ENCODE assay signal across 28 cellular contexts in the genomic region with DNA sequence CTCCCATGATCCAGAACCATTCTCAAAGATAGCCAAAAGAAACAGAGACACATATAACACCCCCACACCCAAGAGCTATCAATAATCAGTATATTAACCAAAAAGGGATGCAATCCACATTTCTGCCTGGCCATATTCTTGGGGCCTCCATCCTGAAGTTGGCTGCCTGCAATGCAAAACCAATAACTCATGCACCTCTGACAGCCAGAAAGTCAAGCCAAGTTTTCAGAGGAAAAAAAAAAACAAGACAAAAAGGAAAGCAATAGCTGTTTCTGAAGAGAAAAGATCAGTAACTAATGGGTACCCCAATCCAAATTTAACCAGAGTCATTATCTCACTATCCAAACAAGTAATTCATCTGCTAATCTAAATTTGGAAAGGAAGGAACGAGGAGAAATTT.
"Had no signal": no experiment of that assay in that cellular context is flagged by ENCODE, and none has a peak within 500 bp of the region (broad histone marks: within the 10 kb centered on the region; RNA-seq: fewer than 3 reads in every experiment).

No MANE protein-coding gene starts in this region.

- H3K9me3 Mint-ChIP-seq: stimulated activated effector memory CD8-positive, alpha-beta T cell treated with anti-CD3 and anti-CD28 coated beads, Interleukin-12 subunit alpha, Interleukin-12 subunit beta, amount 100 ng/mL, for 72 hours; stimulated activated memory B cell treated with anti-CD40 and anti-IgM and Interleukin-4, amounts not matched to agents 10 μg/mL and 1 μg/mL and 100 μg/mL, for 72 hours; stimulated activated naive B cell treated with anti-CD40 and anti-IgM and Interleukin-4, amounts not matched to agents 10 μg/mL and 1 μg/mL and 100 μg/mL, for 72 hours; stimulated activated naive CD8-positive, alpha-beta T cell treated with anti-CD3 and anti-CD28 coated beads, Interleukin-15, Interleukin-2, amounts not matched to agents 100 ng/mL and 50 ng/mL, for 24 hours had no signal

- ATAC-seq: stimulated activated effector memory CD8-positive, alpha-beta T cell treated with anti-CD3 and anti-CD28 coated beads, Interleukin-12 subunit alpha, Interleukin-12 subunit beta, amount 100 ng/mL, for 72 hours; stimulated activated memory B cell treated with anti-CD40 and anti-IgM and Interleukin-4, amounts not matched to agents 10 μg/mL and 1 μg/mL and 100 μg/mL, for 72 hours; stimulated activated naive B cell treated with anti-CD40 and anti-IgM and Interleukin-4, amounts not matched to agents 10 μg/mL and 1 μg/mL and 100 μg/mL, for 72 hours; stimulated activated naive CD8-positive, alpha-beta T cell treated with anti-CD3 and anti-CD28 coated beads, Interleukin-15, amount 100 ng/mL, for 72 hours; stimulated activated naive CD8-positive, alpha-beta T cell treated with anti-CD3 and anti-CD28 coated beads, Interleukin-15, Interleukin-2, amounts not matched to agents 100 U/mL and 50 U/mL, for 24 hours; upper lobe of right lung had no signal

- H3K4me3 ChIP-seq: stomach, suprapubic skin, testis, thoracic aorta, thyroid gland, tibial artery, tibial nerve, transverse colon, upper lobe of left lung, upper lobe of right lung, uterus, vagina had no signal

- H3K36me3 Mint-ChIP-seq: stimulated activated effector memory CD8-positive, alpha-beta T cell treated with anti-CD3 and anti-CD28 coated beads, Interleukin-12 subunit alpha, Interleukin-12 subunit beta, amount 100 ng/mL, for 72 hours; stimulated activated memory B cell treated with anti-CD40 and anti-IgM and Interleukin-4, amounts not matched to agents 10 μg/mL and 1 μg/mL and 100 μg/mL, for 72 hours; stimulated activated naive B cell treated with anti-CD40 and anti-IgM and Interleukin-4, amounts not matched to agents 10 μg/mL and 1 μg/mL and 100 μg/mL, for 72 hours; type B pancreatic cell had no signal

- H3K4me1 Mint-ChIP-seq: stimulated activated effector memory CD8-positive, alpha-beta T cell treated with anti-CD3 and anti-CD28 coated beads, Interleukin-12 subunit alpha, Interleukin-12 subunit beta, amount 100 ng/mL, for 72 hours; stimulated activated memory B cell treated with anti-CD40 and anti-IgM and Interleukin-4, amounts not matched to agents 10 μg/mL and 1 μg/mL and 100 μg/mL, for 72 hours; stimulated activated naive B cell treated with anti-CD40 and anti-IgM and Interleukin-4, amounts not matched to agents 10 μg/mL and 1 μg/mL and 100 μg/mL, for 72 hours; stimulated activated naive CD8-positive, alpha-beta T cell treated with anti-CD3 and anti-CD28 coated beads, Interleukin-15, amount 100 ng/mL, for 72 hours had no signal

- H3K27me3 Mint-ChIP-seq: stimulated activated memory B cell treated with anti-CD40 and anti-IgM and Interleukin-4, amounts not matched to agents 10 μg/mL and 1 μg/mL and 100 μg/mL, for 72 hours; stimulated activated naive CD8-positive, alpha-beta T cell treated with anti-CD3 and anti-CD28 coated beads, Interleukin-15, amount 100 ng/mL, for 72 hours; type B pancreatic cell had no signal

- H3K4me3 Mint-ChIP-seq: stimulated activated effector memory CD8-positive, alpha-beta T cell treated with anti-CD3 and anti-CD28 coated beads, Interleukin-12 subunit alpha, Interleukin-12 subunit beta, amount 100 ng/mL, for 72 hours; stimulated activated memory B cell treated with anti-CD40 and anti-IgM and Interleukin-4, amounts not matched to agents 10 μg/mL and 1 μg/mL and 100 μg/mL, for 72 hours; stimulated activated naive B cell treated with anti-CD40 and anti-IgM and Interleukin-4, amounts not matched to agents 10 μg/mL and 1 μg/mL and 100 μg/mL, for 72 hours; stimulated activated naive CD8-positive, alpha-beta T cell treated with anti-CD3 and anti-CD28 coated beads, Interleukin-15, amount 100 ng/mL, for 72 hours; stimulated activated naive CD8-positive, alpha-beta T cell treated with anti-CD3 and anti-CD28 coated beads, Interleukin-15, Interleukin-2, amounts not matched to agents 100 ng/mL and 50 ng/mL, for 24 hours; type B pancreatic cell had no signal

- H3K27ac Mint-ChIP-seq: stimulated activated effector memory CD8-positive, alpha-beta T cell treated with anti-CD3 and anti-CD28 coated beads, Interleukin-12 subunit alpha, Interleukin-12 subunit beta, amount 100 ng/mL, for 72 hours; stimulated activated memory B cell treated with anti-CD40 and anti-IgM and Interleukin-4, amounts not matched to agents 10 μg/mL and 1 μg/mL and 100 μg/mL, for 72 hours; stimulated activated naive B cell treated with anti-CD40 and anti-IgM and Interleukin-4, amounts not matched to agents 10 μg/mL and 1 μg/mL and 100 μg/mL, for 72 hours; stimulated activated naive CD8-positive, alpha-beta T cell treated with anti-CD3 and anti-CD28 coated beads, Interleukin-15, amount 100 ng/mL, for 72 hours; stimulated activated naive CD8-positive, alpha-beta T cell treated with anti-CD3 and anti-CD28 coated beads, Interleukin-15, Interleukin-2, amounts not matched to agents 100 ng/mL and 50 ng/mL, for 24 hours; type B pancreatic cell had no signal

- DNase-seq: stimulated activated CD4-positive, alpha-beta T cell treated with anti-CD3 and anti-CD28 coated beads, Interleukin-2, amount 100 ng/mL, for 48 hours; stimulated activated CD4-positive, alpha-beta T cell treated with anti-CD3 and anti-CD28 coated beads, Interleukin-4, amount 100 ng/mL, for 1 hour; stimulated activated CD4-positive, alpha-beta T cell treated with anti-CD3 and anti-CD28 coated beads, Interleukin-4, amount 100 ng/mL, for 24 hours; stimulated activated CD4-positive, alpha-beta T cell treated with anti-CD3 and anti-CD28 coated beads, Interleukin-4, amount 100 ng/mL, for 4 hours; stimulated activated CD8-positive, alpha-beta memory T cell treated with anti-CD3 and anti-CD28 coated beads, Interleukin-4, amount 100 ng/mL, for 48 hours; stimulated activated naive B cell treated with anti-CD40 and anti-IgM and Interleukin-4, amounts not matched to agents 10 μg/mL and 1 μg/mL and 100 μg/mL, for 72 hours; stimulated activated naive CD4-positive, alpha-beta T cell; stimulated activated naive CD4-positive, alpha-beta T cell treated with Interleukin-2 at 50 U/mL for 16 hours; stimulated activated naive CD8-positive, alpha-beta T cell treated with anti-CD3 and anti-CD28 coated beads, Interleukin-15, amount 100 ng/mL, for 72 hours; stimulated activated naive CD8-positive, alpha-beta T cell treated with anti-CD3 and anti-CD28 coated beads, Interleukin-15, Interleukin-2, amounts not matched to agents 100 U/mL and 50 U/mL, for 24 hours; stomach; substantia nigra; testis; thyroid gland; tibial artery; transverse colon; trophoblast cell; upper lobe of left lung; upper lobe of right lung; uterus had no signal
